In the genomic region with DNA sequence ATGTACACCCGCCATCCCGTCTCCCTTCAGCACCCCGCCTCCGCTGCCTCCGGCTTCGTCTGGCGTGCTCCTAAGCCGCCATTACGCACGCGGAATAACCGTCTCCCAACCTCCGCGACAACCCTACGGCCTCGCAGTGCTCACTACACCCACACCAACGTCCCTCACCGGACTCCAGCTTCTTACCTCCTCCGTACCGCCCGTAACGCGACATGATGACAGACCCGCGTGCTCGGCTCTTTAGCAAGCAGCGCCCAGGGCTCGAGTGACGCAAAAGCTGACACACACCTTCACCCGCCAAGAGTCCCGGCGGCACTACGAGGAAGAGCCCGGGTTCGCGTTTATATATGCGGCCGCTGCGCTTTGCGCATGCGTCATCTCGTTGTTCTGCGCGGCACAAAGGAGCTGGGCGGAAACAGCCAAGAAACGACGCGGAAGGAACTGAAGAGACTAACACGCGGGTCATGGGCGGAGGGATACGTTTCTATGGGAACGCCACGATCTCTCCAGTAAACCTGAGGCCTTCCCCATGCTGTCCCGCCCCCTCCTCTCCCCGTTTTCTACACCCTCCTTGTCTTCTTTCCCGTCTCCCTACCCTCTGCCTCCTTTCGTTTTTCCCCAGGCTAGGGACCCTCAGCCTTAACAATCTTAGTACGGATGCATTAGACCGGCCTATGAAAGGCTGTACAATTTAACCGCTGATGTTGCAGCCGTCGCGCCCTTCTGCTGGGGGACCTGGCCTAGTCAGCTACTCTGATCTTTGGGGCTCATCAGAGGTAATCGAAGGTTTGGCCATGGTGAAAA, we compare ENCODE assay signal across 8 cellular contexts. TPM values are rescaled to one million over a fixed set of nuclear protein-coding genes. Genes with fewer than 3 reads are reported as not detected.
A peak's percentile ranks its signal among the peaks of the same experiment; 100 is the strongest.
DNase-seq lines count a peak whose midpoint lies in the region; ATAC-seq lines count a peak whose summit lies in the region.

A gene (minus strand): TSS at position 319 of the 804 bp plus-strand sequence. CDS start 105 bp downstream, at position 214.

- H3K4me1 ChIP-seq in BLaER1 treated with 17β-estradiol and CSF1 and Interleukin-3, amounts not matched to agents 10 nM and 100 nM = peaks cover 36 to 55% (median 47%) of the 10 kb centered on the region in 10 experiments

- ATAC-seq in GM19351 (IDR thresholded peaks at IDR 0.05; ENCODE audit: unreplicated experiment) (peak; percentile 76), HG03521 (IDR thresholded peaks at IDR 0.05; ENCODE audit: unreplicated experiment) (peak; percentile 74), left lobe of liver (peak; percentile 84)

- peaks cover 44% of the 10 kb centered on the region for H3K4me1 Mint-ChIP-seq in dendritic cell treated with granulocyte-macrophage colony-stimulating factor and Interleukin-4, amounts not matched to agents 40 ng/mL and 50 ng/mL, for 4 days (ENCODE audit: low read depth)

- peaks cover 37 to 42% (median 41%) of the 10 kb centered on the region in 11 experiments for H3K36me3 ChIP-seq in BLaER1 treated with 17β-estradiol and CSF1 and Interleukin-3, amounts not matched to agents 10 nM and 100 nM

- H3K27ac Mint-ChIP-seq in dendritic cell treated with granulocyte-macrophage colony-stimulating factor and Interleukin-4, amounts not matched to agents 40 ng/mL and 50 ng/mL, for 4 days = peak within 1 kb of the TSS; percentile 98

- peak within 1 kb of the TSS; percentile 75 to 92 (median 86) for H3K4me2 ChIP-seq in BLaER1 treated with 17β-estradiol and CSF1 and Interleukin-3, amounts not matched to agents 10 nM and 100 nM

- peak within 1 kb of the TSS; percentile 74 to 99 (median 95) for H3K4me3 ChIP-seq in BLaER1 treated with 17β-estradiol and CSF1 and Interleukin-3, amounts not matched to agents 10 nM and 100 nM

- H3K9me3 ChIP-seq in BLaER1 treated with 17β-estradiol and CSF1 and Interleukin-3, amounts not matched to agents 10 nM and 100 nM (replicated peaks in 1 of 11) = peaks cover 0 to 8% (median 2%) of the 10 kb centered on the region in 11 experiments; a peak in 8 of 22 replicates

- peak within 1 kb of the TSS; percentile 96 to 100 (median 99) for H3K9ac ChIP-seq in BLaER1 treated with 17β-estradiol and CSF1 and Interleukin-3, amounts not matched to agents 10 nM and 100 nM

- H3K9me3 Mint-ChIP-seq in dendritic cell treated with granulocyte-macrophage colony-stimulating factor and Interleukin-4, amounts not matched to agents 40 ng/mL and 50 ng/mL, for 4 days = no peaks in the 10 kb centered on the region

- H3K36me3 Mint-ChIP-seq in dendritic cell treated with granulocyte-macrophage colony-stimulating factor and Interleukin-4, amounts not matched to agents 40 ng/mL and 50 ng/mL, for 4 days (ENCODE audit: low read depth) = peaks cover 53% of the 10 kb centered on the region

- DNase-seq in NCI-H748 treated with DMSO at 0.1 percent for 48 hours (lab: John Stamatoyannopoulos, UW) (peak; percentile 91), left lobe of liver (ENCODE audit: low spot score) (peak; percentile 98)
- DNase-seq in activated CD4-positive, alpha-beta T cell treated with anti-CD3 and anti-CD28 coated beads, Interleukin-2, amount 50 U/mL, for 24 hours (ENCODE audit: low read depth in 1 of 2, low spot score in 1 of 2) = peak; percentile 98 to 99
- DNase-seq in stimulated activated CD4-positive, alpha-beta T cell treated with anti-CD3 and anti-CD28 coated beads, Interleukin-2, amount 100 ng/mL, for 4 hours (ENCODE audit: low read depth) = peak; percentile 95

- H4K20me1 ChIP-seq in BLaER1 treated with 17β-estradiol and CSF1 and Interleukin-3, amounts not matched to agents 10 nM and 100 nM = peaks cover 43 to 48% (median 44%) of the 10 kb centered on the region in 11 experiments; a peak in 21 of 22 replicates

- H3K4me3 Mint-ChIP-seq in dendritic cell treated with granulocyte-macrophage colony-stimulating factor and Interleukin-4, amounts not matched to agents 40 ng/mL and 50 ng/mL, for 4 days = peak within 1 kb of the TSS; percentile 94

- H3K27me3 Mint-ChIP-seq in dendritic cell treated with granulocyte-macrophage colony-stimulating factor and Interleukin-4, amounts not matched to agents 40 ng/mL and 50 ng/mL, for 4 days = no peaks in the 10 kb centered on the region

- intact Hi-C loops in dendritic cell treated with granulocyte-macrophage colony-stimulating factor and Interleukin-4, amounts not matched to agents 40 ng/mL and 50 ng/mL, for 4 days (cut with micrococcal nuclease) = loop anchor here (2.0 to 5.0 kb wide), 2 partner anchors 86 to 124 kb away; a partner anchor contains a TSS

- H3K27me3 ChIP-seq in BLaER1 treated with 17β-estradiol and CSF1 and Interleukin-3, amounts not matched to agents 10 nM and 100 nM = no peaks in the 10 kb centered on the region

- H3K27ac ChIP-seq in BLaER1 treated with 17β-estradiol and CSF1 and Interleukin-3, amounts not matched to agents 10 nM and 100 nM = peak within 1 kb of the TSS; percentile 95 to 99 (median 98)

RNA-seq across cellular contexts. Expression of the gene that starts here (rescaled TPM):
- 47.8 TPM for total RNA-seq in left lobe of liver

Comparison
In these comparisons a context has a peak if more than half of its experiments do, and no peak if none do; other contexts are left out.
1. Peak in every context shown above with its lines: DNase-seq, ATAC-seq, H3K4me3 ChIP-seq and H3K27ac ChIP-seq.